ENCODE assay signal across 4 cellular contexts in genomic region chr11:1189816-1190215, GRCh38. TPM values are rescaled to one million over a fixed set of nuclear protein-coding genes. Genes with fewer than 3 reads are reported as not detected.
"Had no signal": no experiment of that assay in that cellular context is flagged by ENCODE, and none has a peak within 500 bp of the region (broad histone marks: within the 10 kb centered on the region; RNA-seq: fewer than 3 reads in every experiment).

No MANE protein-coding gene starts in this region.

RNA-seq across cellular contexts. Expression of gene MUC5AC, which starts 32.1 kb away (rescaled TPM):
- total RNA-seq: K562, M059J had no signal
- polyA plus RNA-seq: IgD-negative memory B cell, K562 had no signal

RNA-seq across cellular contexts. Expression of gene MUC5B, which starts 33.0 kb away (rescaled TPM):
- total RNA-seq: M059J, SJSA1 had no signal
- polyA plus RNA-seq: IgD-negative memory B cell had no signal
